11 cellular contexts compared by ENCODE assay signal in the genomic region with DNA sequence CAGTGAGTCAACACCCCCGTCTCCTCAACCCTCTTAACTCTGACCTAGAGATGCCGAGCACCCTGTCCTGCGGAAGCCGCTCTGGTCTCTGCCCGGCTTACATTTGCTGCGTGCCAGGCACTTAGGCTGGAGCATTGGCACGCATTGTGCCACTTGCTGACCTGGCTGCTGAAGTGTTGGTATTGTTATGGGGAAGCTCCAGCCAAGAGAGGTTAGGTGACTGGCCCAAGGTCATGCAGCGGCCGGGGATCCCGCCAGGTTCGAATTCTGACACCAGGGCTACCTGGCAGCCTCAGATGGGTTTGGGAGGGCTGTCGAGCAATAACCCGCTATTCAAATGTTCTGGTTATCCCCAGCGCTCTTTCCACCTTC. TPM values are rescaled to one million over a fixed set of nuclear protein-coding genes. Genes with fewer than 3 reads are reported as not detected.
DNase-seq lines count a peak whose midpoint lies in the region; ATAC-seq, FAIRE-seq and TF ChIP-seq lines count a peak whose summit lies in the region.
"Had no signal": no experiment of that assay in that cellular context is flagged by ENCODE, and none has a peak within 500 bp of the region (broad histone marks: within the 10 kb centered on the region; RNA-seq: fewer than 3 reads in every experiment).

No MANE protein-coding gene starts in this region.

- POLR2A ChIA-PET in Panc1 (lab: Charles Lee), result interaction anchor here (0.5 kb wide), 1 partner anchor 219 kb away, joined by 5 read pairs; no protein-coding TSS in a partner anchor

- intact Hi-C loops in Panc1 (cut with micrococcal nuclease; ENCODE audit: unreplicated experiment) (no loop called here), left cardiac atrium (cut with DNase I) (no loop called here), ovary (cut with DNase I) (no loop called here)

- no peaks in the 10 kb centered on the region for H3K9me3 Mint-ChIP-seq in GM23338
- no peaks in the 10 kb centered on the region for H3K9me3 Mint-ChIP-seq in neural progenitor cell
- H3K9me3 Mint-ChIP-seq: activated B cell treated with CpG ODN at 0.5 μM for 24 hours; CD4-positive, CD25-positive, alpha-beta regulatory T cell had no signal

- H3K79me2 ChIP-seq in GM23338 (replicated peaks; ENCODE audit: insufficient read depth) (0 out of 2 replicates have a peak, but pooled peaks cover 2% of the 10 kb centered on the region), neural progenitor cell (ENCODE audit: low read depth) (no peaks in the 10 kb centered on the region)

- H3K36me3 Mint-ChIP-seq in GM23338 (ENCODE audit: low read depth) (peaks cover 3% of the 10 kb centered on the region; the same call in 1 of the 3 replicates), neural progenitor cell (peaks cover 2% of the 10 kb centered on the region)
- H3K36me3 Mint-ChIP-seq: CD4-positive, CD25-positive, alpha-beta regulatory T cell had no signal

- H3K9me2 ChIP-seq in GM23338 (ENCODE audit: insufficient read depth), result no peaks in the 10 kb centered on the region

- CTCF ChIA-PET in Panc1 (lab: Charles Lee), result interaction anchor here (1.0 to 1.1 kb wide), 2 partner anchors 18 to 216 kb away, joined by 3 read pairs; no protein-coding TSS in a partner anchor

- in situ Hi-C loops in Panc1 (cut with HindIII; ENCODE audit: low pct_unique_long_range_greater_than_20kb, low sequenced_read_pairs), result no loop called here

- ATAC-seq in GM23338 (no peak), Panc1 (peak; percentile 17; the same call in 1 of the 2 replicates), left cardiac atrium (peak; percentile 8 to 17), HG02798 (IDR thresholded peaks at IDR 0.05; ENCODE audit: poor library complexity, unreplicated experiment) (no peak), HG02938 (IDR thresholded peaks at IDR 0.05; ENCODE audit: unreplicated experiment) (no peak)

- TF ChIP-seq CTCF in GM23338 (conservative IDR thresholded peaks at IDR 0.05; ENCODE audit: low read depth in 2 of 2) (no peak), Panc1 (IDR thresholded peaks at IDR 0.05) (no peak), neural progenitor cell (IDR thresholded peaks at IDR 0.05) (no peak), ovary (IDR thresholded peaks at IDR 0.05) (no peak)

- FAIRE-seq in urothelium cell line (lab: Jason Lieb, UNC), result no peak

- H3K4me1 Mint-ChIP-seq in GM23338 (peaks cover 8% of the 10 kb centered on the region; the same call in 2 of the 3 replicates), neural progenitor cell (peaks cover 14% of the 10 kb centered on the region)

- TF ChIP-seq EP300 in ovary (IDR thresholded peaks at IDR 0.05), result no peak

- DNase-seq in GM23338 (ENCODE audit: low spot score) (no peak), Panc1 (ENCODE audit: low read depth, low spot score) (no peak), left cardiac atrium (no peak), neural progenitor cell (ENCODE audit: low spot score) (no peak), ovary (no peak), urothelium cell line (ENCODE audit: low spot score) (no peak)

- no peak overlapping the region for H3K27ac Mint-ChIP-seq in GM23338
- no peak overlapping the region for H3K27ac Mint-ChIP-seq in neural progenitor cell
- H3K27ac Mint-ChIP-seq: activated B cell treated with CpG ODN at 0.5 μM for 24 hours had no signal

- H3K27me3 Mint-ChIP-seq in GM23338 (ENCODE audit: insufficient read depth, low read depth, poor library complexity) (peaks cover 7% of the 10 kb centered on the region), neural progenitor cell (ENCODE audit: insufficient read depth, low read depth) (peaks cover 5% of the 10 kb centered on the region)
- H3K27me3 Mint-ChIP-seq: activated B cell treated with CpG ODN at 0.5 μM for 24 hours had no signal

- no peak overlapping the region for H3K9ac ChIP-seq in neural progenitor cell

- no peaks in the 10 kb centered on the region for H3K9me3 ChIP-seq in Panc1 (ENCODE audit: control insufficient read depth, insufficient read depth, low read depth, low read length)
- no peaks in the 10 kb centered on the region for H3K9me3 ChIP-seq in neural progenitor cell (ENCODE audit: low read depth)
- no peaks in the 10 kb centered on the region for H3K9me3 ChIP-seq in ovary
- H3K9me3 ChIP-seq: adrenal gland had no signal

- TF ChIP-seq POLR2A in ovary (IDR thresholded peaks at IDR 0.05), result no peak

- 0 out of 2 replicates have a peak, but pooled peaks cover 7% of the 10 kb centered on the region for H3K27me3 ChIP-seq in GM23338 (ENCODE audit: insufficient read depth)
- H3K27me3 ChIP-seq in Panc1 (ENCODE audit: control insufficient read depth, insufficient read depth, low read length), result no peaks in the 10 kb centered on the region
- no peaks in the 10 kb centered on the region for H3K27me3 ChIP-seq in neural progenitor cell
- no peaks in the 10 kb centered on the region for H3K27me3 ChIP-seq in ovary
- H3K27me3 ChIP-seq: adrenal gland had no signal

- BruUV-seq in Panc1 (replicated peaks; lab: Mats Ljungman, UMichigan), result no TSS peak

- peaks cover 10% of the 10 kb centered on the region for H3F3A ChIP-seq in GM23338 (replicated peaks; ENCODE audit: low read depth)
- H3F3A ChIP-seq in neural progenitor cell (ENCODE audit: low read depth), result peaks cover 20% of the 10 kb centered on the region

- no peaks in the 10 kb centered on the region for H3K36me3 ChIP-seq in GM23338 (ENCODE audit: insufficient read depth)
- H3K36me3 ChIP-seq in Panc1 (ENCODE audit: control insufficient read depth, insufficient read depth, low read length), result no peaks in the 10 kb centered on the region
- H3K36me3 ChIP-seq in neural progenitor cell, result no peaks in the 10 kb centered on the region
- H3K36me3 ChIP-seq in ovary, result no peaks in the 10 kb centered on the region

- H2AFZ ChIP-seq in GM23338 (peak overlapping the region; percentile 92; the same call in 1 of the 2 replicates), neural progenitor cell (replicated peaks) (no peak overlapping the region)

- WGBS in ovary, 3 donors, result 70 to 89% (median 78%) methylated on average over 14 of the region's 14 CpGs

- H3K4me2 ChIP-seq in GM23338 (peak overlapping the region; percentile 84), neural progenitor cell (peak overlapping the region; percentile 65)

- H3K27ac ChIP-seq in GM23338 (ENCODE audit: low read depth), result no peak overlapping the region
- H3K27ac ChIP-seq in Panc1 (ENCODE audit: low read length), result no peak overlapping the region
- H3K27ac ChIP-seq in neural progenitor cell, result no peak overlapping the region
- H3K27ac ChIP-seq in ovary, result no peak overlapping the region
- H3K27ac ChIP-seq: adrenal gland had no signal

- H3K4me3 Mint-ChIP-seq in GM23338, result peak overlapping the region; percentile 66
- no peak overlapping the region for H3K4me3 Mint-ChIP-seq in neural progenitor cell

- H3K4me1 ChIP-seq in GM23338 (ENCODE audit: insufficient read depth) (peaks cover 4% of the 10 kb centered on the region; the same call in 1 of the 2 replicates), Panc1 (ENCODE audit: control insufficient read depth, insufficient read depth, low read length) (peaks cover 6% of the 10 kb centered on the region; the same call in 1 of the 2 replicates), neural progenitor cell (peaks cover 6% of the 10 kb centered on the region), ovary (ENCODE audit: insufficient read depth) (peaks cover 16% of the 10 kb centered on the region)

- H3K4me3 ChIP-seq in GM23338 (peak overlapping the region; percentile 72), Panc1 (ENCODE audit: low read depth in 2 of 2, low read length in 2 of 2) (peak overlapping the region; percentile 36 to 52), neural progenitor cell (no peak overlapping the region), ovary (no peak overlapping the region)

- peaks cover 6% of the 10 kb centered on the region; the same call in 1 of the 2 replicates for H4K20me1 ChIP-seq in GM23338 (replicated peaks; ENCODE audit: insufficient read depth)
- H4K20me1 ChIP-seq in neural progenitor cell (ENCODE audit: low read depth), result peaks cover 5% of the 10 kb centered on the region

RNA-seq across cellular contexts. Expression of a gene that starts 5.0 kb away (rescaled TPM):
- 0.97 and 1.7 TPM in 2 replicates for total RNA-seq in GM23338 (2014; rRNA removed; shearing (Covaris generic))
- 1.7 and 1.8 TPM in 2 replicates for polyA plus RNA-seq in GM23338 (2016; fragmentation: Nextera tagmentation; extraction: Ambion mirVana)
- total RNA-seq in Panc1 (2021; ENCODE audit: unreplicated experiment), result 5.4 TPM
- 11.6 TPM for polyA plus RNA-seq in Panc1 (2012; ENCODE audit: insufficient read length)
- 1 to 10 TPM; 2.8 to 3.7 TPM for total RNA-seq in left cardiac atrium
- total RNA-seq in neural progenitor cell (ENCODE audit: low replicate concordance), result 2.2 and 2.6 TPM in 2 replicates
- 10 to 100 TPM in 1 of 7 donors, 1 to 10 TPM in 6; 4.3 to 16.7 (median 6.5) TPM for total RNA-seq in ovary
- polyA plus RNA-seq in ovary, result 10 to 100 TPM in 1 of 2 donors, 1 to 10 TPM in 1; 2.1 to 18.1 TPM

RNA-seq across cellular contexts. Expression of a gene that starts 11.6 kb away (rescaled TPM):
- 21.9 and 31.2 TPM in 2 replicates for total RNA-seq in GM23338 (2014; rRNA removed; shearing (Covaris generic))
- 12.0 and 13.0 TPM in 2 replicates for polyA plus RNA-seq in GM23338 (2016; fragmentation: Nextera tagmentation; extraction: Ambion mirVana)
- total RNA-seq in Panc1 (2021; ENCODE audit: unreplicated experiment), result 33.5 TPM
- polyA plus RNA-seq in Panc1 (2012; ENCODE audit: insufficient read length), result 26.0 TPM
- total RNA-seq in left cardiac atrium, result 10 to 100 TPM; 15.1 to 20.7 TPM
- total RNA-seq in neural progenitor cell (ENCODE audit: low replicate concordance), result 6.2 and 24.7 TPM in 2 replicates
- 10 to 100 TPM; 28.5 to 49.6 (median 40.0) TPM for total RNA-seq in ovary
- polyA plus RNA-seq in ovary, result 10 to 100 TPM in 1 of 2 donors, 1 to 10 TPM in 1; 9.7 to 49.1 TPM

RNA-seq across cellular contexts. Expression of a gene that starts 14.3 kb away (rescaled TPM):
- 60.1 and 62.0 TPM in 2 replicates for total RNA-seq in GM23338 (2014; rRNA removed; shearing (Covaris generic))
- polyA plus RNA-seq in GM23338 (2016; fragmentation: Nextera tagmentation; extraction: Ambion mirVana) (72.1 and 77.5 TPM in 2 replicates), ovary (10 to 100 TPM; 22.6 to 37.6 TPM)
- total RNA-seq in Panc1 (2021; ENCODE audit: unreplicated experiment) (76.7 TPM), left cardiac atrium (10 to 100 TPM; 37.2 to 37.5 TPM), neural progenitor cell (ENCODE audit: low replicate concordance) (6.1 and 21.6 TPM in 2 replicates), ovary (10 to 100 TPM; 13.8 to 51.2 (median 41.0) TPM)
- 71.8 TPM for polyA plus RNA-seq in Panc1 (2012; ENCODE audit: insufficient read length)

RNA-seq across cellular contexts. Expression of a gene that starts 19.2 kb away (rescaled TPM):
- total RNA-seq in GM23338 (2014; rRNA removed; shearing (Covaris generic)), result 23.3 and 34.1 TPM in 2 replicates
- polyA plus RNA-seq in GM23338 (2016; fragmentation: Nextera tagmentation; extraction: Ambion mirVana) (28.8 and 33.2 TPM in 2 replicates), ovary (10 to 100 TPM; 24.3 to 50.8 TPM)
- total RNA-seq in Panc1 (2021; ENCODE audit: unreplicated experiment) (35.8 TPM), left cardiac atrium (10 to 100 TPM; 51.3 to 55.3 TPM), neural progenitor cell (ENCODE audit: low replicate concordance) (15.8 and 21.3 TPM in 2 replicates), ovary (10 to 100 TPM; 16.5 to 37.0 (median 24.4) TPM)
- polyA plus RNA-seq in Panc1 (2012; ENCODE audit: insufficient read length), result 42.3 TPM

RNA-seq across cellular contexts. Expression of a gene that starts 29.8 kb away (rescaled TPM):
- total RNA-seq in GM23338 (2014; rRNA removed; shearing (Covaris generic)), result 14.7 and 18.5 TPM in 2 replicates
- polyA plus RNA-seq in GM23338 (2016; fragmentation: Nextera tagmentation; extraction: Ambion mirVana), result 29.5 and 32.7 TPM in 2 replicates
- total RNA-seq in Panc1 (2021; ENCODE audit: unreplicated experiment), result 19.2 TPM
- polyA plus RNA-seq in Panc1 (2012; ENCODE audit: insufficient read length), result 9.5 TPM
- 1 to 10 TPM; 2.2 to 3.4 TPM for total RNA-seq in left cardiac atrium
- total RNA-seq in neural progenitor cell (ENCODE audit: low replicate concordance), result 22.8 and 23.7 TPM in 2 replicates
- total RNA-seq in ovary, result 1 to 10 TPM; 1.4 to 5.3 (median 3.8) TPM
- polyA plus RNA-seq in ovary, result 1 to 10 TPM; 7.2 to 7.5 TPM

Comparison
In these comparisons a context has a peak if more than half of its experiments do, and no peak if none do; other contexts are left out.
1. ATAC-seq: peak in Panc1 (single experiment) and left cardiac atrium (2 of 2); none in GM23338 (single experiment), HG02798 (single experiment) and HG02938 (single experiment).
2. H3K4me3 ChIP-seq: peak in GM23338 (single experiment) and Panc1 (2 of 2); none in neural progenitor cell (single experiment) and ovary (single experiment).